In genomic region chr4:5722328-5722727, GRCh38 we compare ENCODE assay signal across 3 cellular contexts.
A peak's percentile ranks its signal among the peaks of the same experiment; 100 is the strongest.
TF ChIP-seq lines count a peak whose summit lies in the region.

No MANE protein-coding gene starts in this region.

TF ChIP-seq in IMR-90, 13 proteins besides CTCF, POLR2A, EP300 and RAD21:
- TF ChIP-seq CHD1 (IDR thresholded peaks at IDR 0.05; ENCODE audit: low read depth, low read length) (no peak), SMC3 (IDR thresholded peaks at IDR 0.05; ENCODE audit: low read depth, low read length) (peak; percentile 12; the same call in 1 of the 2 replicates)

TF ChIP-seq in HepG2, 621 proteins besides CTCF, POLR2A, EP300 and RAD21 (continues in another document):
- TF ChIP-seq ZNF142 (CRISPR knock-in tag; IDR thresholded peaks at IDR 0.05) (no peak), ZNF280D (CRISPR knock-in tag; IDR thresholded peaks at IDR 0.05) (no peak), MAX (IDR thresholded peaks at IDR 0.05) (peak; percentile 51; the same call in 1 of the 2 replicates), GATAD2A (CRISPR knock-in tag; IDR thresholded peaks at IDR 0.05) (peak; percentile 66), ELF3 (CRISPR knock-in tag; IDR thresholded peaks at IDR 0.05) (0 out of 2 replicates have a peak, but pooled peaks have one; percentile 35), TBX2 (CRISPR knock-in tag; IDR thresholded peaks at IDR 0.05; ENCODE audit: borderline replicate concordance) (0 out of 2 replicates have a peak, but pooled peaks have one; percentile 50), PITX1 (CRISPR knock-in tag; IDR thresholded peaks at IDR 0.05) (0 out of 2 replicates have a peak, but pooled peaks have one; percentile 23), SOX6 (IDR thresholded peaks at IDR 0.05) (no peak), SOX6 (CRISPR knock-in tag; IDR thresholded peaks at IDR 0.05) (peak; percentile 35; the same call in 1 of the 2 replicates), ISL2 (CRISPR knock-in tag; IDR thresholded peaks at IDR 0.05) (no peak), ATRX (CRISPR knock-in tag; IDR thresholded peaks at IDR 0.05; ENCODE audit: borderline replicate concordance) (no peak)
- TF ChIP-seq, protein P1, sequence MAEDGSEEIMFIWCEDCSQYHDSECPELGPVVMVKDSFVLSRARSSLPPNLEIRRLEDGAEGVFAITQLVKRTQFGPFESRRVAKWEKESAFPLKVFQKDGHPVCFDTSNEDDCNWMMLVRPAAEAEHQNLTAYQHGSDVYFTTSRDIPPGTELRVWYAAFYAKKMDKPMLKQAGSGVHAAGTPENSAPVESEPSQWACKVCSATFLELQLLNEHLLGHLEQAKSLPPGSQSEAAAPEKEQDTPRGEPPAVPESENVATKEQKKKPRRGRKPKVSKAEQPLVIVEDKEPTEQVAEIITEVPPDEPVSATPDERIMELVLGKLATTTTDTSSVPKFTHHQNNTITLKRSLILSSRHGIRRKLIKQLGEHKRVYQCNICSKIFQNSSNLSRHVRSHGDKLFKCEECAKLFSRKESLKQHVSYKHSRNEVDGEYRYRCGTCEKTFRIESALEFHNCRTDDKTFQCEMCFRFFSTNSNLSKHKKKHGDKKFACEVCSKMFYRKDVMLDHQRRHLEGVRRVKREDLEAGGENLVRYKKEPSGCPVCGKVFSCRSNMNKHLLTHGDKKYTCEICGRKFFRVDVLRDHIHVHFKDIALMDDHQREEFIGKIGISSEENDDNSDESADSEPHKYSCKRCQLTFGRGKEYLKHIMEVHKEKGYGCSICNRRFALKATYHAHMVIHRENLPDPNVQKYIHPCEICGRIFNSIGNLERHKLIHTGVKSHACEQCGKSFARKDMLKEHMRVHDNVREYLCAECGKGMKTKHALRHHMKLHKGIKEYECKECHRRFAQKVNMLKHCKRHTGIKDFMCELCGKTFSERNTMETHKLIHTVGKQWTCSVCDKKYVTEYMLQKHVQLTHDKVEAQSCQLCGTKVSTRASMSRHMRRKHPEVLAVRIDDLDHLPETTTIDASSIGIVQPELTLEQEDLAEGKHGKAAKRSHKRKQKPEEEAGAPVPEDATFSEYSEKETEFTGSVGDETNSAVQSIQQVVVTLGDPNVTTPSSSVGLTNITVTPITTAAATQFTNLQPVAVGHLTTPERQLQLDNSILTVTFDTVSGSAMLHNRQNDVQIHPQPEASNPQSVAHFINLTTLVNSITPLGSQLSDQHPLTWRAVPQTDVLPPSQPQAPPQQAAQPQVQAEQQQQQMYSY (CRISPR knock-in tag; IDR thresholded peaks at IDR 0.05): peak; percentile 96

TF ChIP-seq in SK-N-SH treated with all-trans-retinoic acid at 6 μM for 48 hours, 23 proteins besides CTCF, POLR2A, EP300 and RAD21:
- no peak for TF ChIP-seq ARNTL (CRISPR knock-in tag; IDR thresholded peaks at IDR 0.05; ENCODE audit: borderline replicate concordance, low read depth)
- no peak for TF ChIP-seq ZNF565 (CRISPR knock-in tag; conservative IDR thresholded peaks at IDR 0.05; ENCODE audit: low read depth)
- TF ChIP-seq TSHZ2 (CRISPR knock-in tag; IDR thresholded peaks at IDR 0.05): no peak
- no peak for TF ChIP-seq PPARA (CRISPR knock-in tag; IDR thresholded peaks at IDR 0.05; ENCODE audit: borderline replicate concordance)
- TF ChIP-seq, protein P2, sequence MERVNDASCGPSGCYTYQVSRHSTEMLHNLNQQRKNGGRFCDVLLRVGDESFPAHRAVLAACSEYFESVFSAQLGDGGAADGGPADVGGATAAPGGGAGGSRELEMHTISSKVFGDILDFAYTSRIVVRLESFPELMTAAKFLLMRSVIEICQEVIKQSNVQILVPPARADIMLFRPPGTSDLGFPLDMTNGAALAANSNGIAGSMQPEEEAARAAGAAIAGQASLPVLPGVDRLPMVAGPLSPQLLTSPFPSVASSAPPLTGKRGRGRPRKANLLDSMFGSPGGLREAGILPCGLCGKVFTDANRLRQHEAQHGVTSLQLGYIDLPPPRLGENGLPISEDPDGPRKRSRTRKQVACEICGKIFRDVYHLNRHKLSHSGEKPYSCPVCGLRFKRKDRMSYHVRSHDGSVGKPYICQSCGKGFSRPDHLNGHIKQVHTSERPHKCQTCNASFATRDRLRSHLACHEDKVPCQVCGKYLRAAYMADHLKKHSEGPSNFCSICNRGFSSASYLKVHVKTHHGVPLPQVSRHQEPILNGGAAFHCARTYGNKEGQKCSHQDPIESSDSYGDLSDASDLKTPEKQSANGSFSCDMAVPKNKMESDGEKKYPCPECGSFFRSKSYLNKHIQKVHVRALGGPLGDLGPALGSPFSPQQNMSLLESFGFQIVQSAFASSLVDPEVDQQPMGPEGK (CRISPR knock-in tag; IDR thresholded peaks at IDR 0.05; ENCODE audit: borderline replicate concordance): no peak
- TF ChIP-seq, protein P3, sequence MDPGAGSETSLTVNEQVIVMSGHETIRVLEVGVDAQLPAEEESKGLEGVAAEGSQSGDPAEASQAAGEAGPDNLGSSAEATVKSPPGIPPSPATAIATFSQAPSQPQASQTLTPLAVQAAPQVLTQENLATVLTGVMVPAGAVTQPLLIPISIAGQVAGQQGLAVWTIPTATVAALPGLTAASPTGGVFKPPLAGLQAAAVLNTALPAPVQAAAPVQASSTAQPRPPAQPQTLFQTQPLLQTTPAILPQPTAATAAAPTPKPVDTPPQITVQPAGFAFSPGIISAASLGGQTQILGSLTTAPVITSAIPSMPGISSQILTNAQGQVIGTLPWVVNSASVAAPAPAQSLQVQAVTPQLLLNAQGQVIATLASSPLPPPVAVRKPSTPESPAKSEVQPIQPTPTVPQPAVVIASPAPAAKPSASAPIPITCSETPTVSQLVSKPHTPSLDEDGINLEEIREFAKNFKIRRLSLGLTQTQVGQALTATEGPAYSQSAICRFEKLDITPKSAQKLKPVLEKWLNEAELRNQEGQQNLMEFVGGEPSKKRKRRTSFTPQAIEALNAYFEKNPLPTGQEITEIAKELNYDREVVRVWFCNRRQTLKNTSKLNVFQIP (CRISPR knock-in tag; IDR thresholded peaks at IDR 0.05; ENCODE audit: borderline replicate concordance, low read depth): no peak
- TF ChIP-seq RARB (CRISPR knock-in tag; IDR thresholded peaks at IDR 0.05): no peak
- no peak for TF ChIP-seq ZFP30 (CRISPR knock-in tag; IDR thresholded peaks at IDR 0.05)
- no peak for TF ChIP-seq ZC3H10 (CRISPR knock-in tag; IDR thresholded peaks at IDR 0.05)
- no peak for TF ChIP-seq ZNF8 (CRISPR knock-in tag; IDR thresholded peaks at IDR 0.05)
TF ChIP-seq in SK-N-SH treated with all-trans-retinoic acid at 6 μM for 48 hours: peak in this region for 0.
